In genomic region chr19:45506246-45506990, GRCh38 we compare ENCODE assay signal across 8 cellular contexts.
DNase-seq lines count a peak whose midpoint lies in the region; ATAC-seq lines count a peak whose summit lies in the region.

No MANE protein-coding gene starts in this region.

- peaks cover 13% of the 10 kb centered on the region for H3K36me3 Mint-ChIP-seq in central memory CD8-positive, alpha-beta T cell (ENCODE audit: insufficient read depth)

- peak; percentile 94 for DNase-seq in AG20443 (ENCODE audit: low spot score)
- DNase-seq in NCI-H226 = peak; percentile 91
- DNase-seq in central memory CD8-positive, alpha-beta T cell (ENCODE audit: low spot score in 2 of 2) = peak; percentile 96 to 97
- peak; percentile 91 for DNase-seq in kidney glomerular epithelial cell (lab: John Stamatoyannopoulos, UW)
- peak; percentile 98 to 99 for DNase-seq in stimulated activated CD4-positive, alpha-beta T cell treated with anti-CD3 and anti-CD28 coated beads, Interleukin-15, amount 100 ng/mL, for 48 hours (ENCODE audit: low read depth in 2 of 2)

- H3K4me3 Mint-ChIP-seq in central memory CD8-positive, alpha-beta T cell = peak overlapping the region; percentile 100

- H3K4me1 Mint-ChIP-seq in central memory CD8-positive, alpha-beta T cell = peaks cover 34% of the 10 kb centered on the region

- ATAC-seq in GM19035 (IDR thresholded peaks at IDR 0.05; ENCODE audit: unreplicated experiment) (peak; percentile 61), HG03342 (IDR thresholded peaks at IDR 0.05; ENCODE audit: unreplicated experiment) (peak; percentile 53)
- peak; percentile 82 to 83 for ATAC-seq in activated CD4-positive, CD25-positive, alpha-beta regulatory T cell treated with anti-CD3 and anti-CD28 coated beads, Interleukin-2, amount 50 U/mL, for 24 hours
- peak; percentile 86 for ATAC-seq in central memory CD8-positive, alpha-beta T cell (replicated peaks; ENCODE audit: extremely low read depth, poor library complexity, severe bottlenecking)

- no peaks in the 10 kb centered on the region for H3K9me3 Mint-ChIP-seq in central memory CD8-positive, alpha-beta T cell

- H3K27me3 Mint-ChIP-seq in central memory CD8-positive, alpha-beta T cell = no peaks in the 10 kb centered on the region

- peak overlapping the region; percentile 99 for H3K27ac Mint-ChIP-seq in central memory CD8-positive, alpha-beta T cell (ENCODE audit: low read depth)

Comparison
In these comparisons a context has a peak if more than half of its experiments do, and no peak if none do; other contexts are left out.
1. Peak in every context shown above with its lines: DNase-seq and ATAC-seq.